8 cellular contexts compared by ENCODE assay signal in genomic region chr16:29925173-29925804, GRCh38. TPM values are rescaled to one million over a fixed set of nuclear protein-coding genes. Genes with fewer than 3 reads are reported as not detected.
DNase-seq lines count a peak whose midpoint lies in the region; ATAC-seq and TF ChIP-seq lines count a peak whose summit lies in the region.

No MANE protein-coding gene starts in this region.

- H3K4me1 ChIP-seq in A673 (ENCODE audit: insufficient read depth, low read length, poor library complexity, severe bottlenecking) (peaks cover 15% of the 10 kb centered on the region), HCT116 (ENCODE audit: control insufficient read depth in 1 of 2, insufficient read depth in 2 of 2, low read length in 2 of 2) (peaks cover 12 to 23% of the 10 kb centered on the region in 2 experiments), adipocyte (ENCODE audit: control insufficient read depth, insufficient read depth, low read length) (peaks cover 16% of the 10 kb centered on the region), suprapubic skin (peaks cover 27% of the 10 kb centered on the region), foreskin keratinocyte (no peaks in the 10 kb centered on the region)

- H3K9ac ChIP-seq in HCT116 (ENCODE audit: low read length) (peak overlapping the region; percentile 89), adipocyte (ENCODE audit: low read length) (peak overlapping the region; percentile 89)

- RAD21 ChIA-PET in HCT116 (lab: Charles Lee; ENCODE audit: low non-redundant PET in 1 of 2, low total read pairs in 2 of 2, uncharacterized antibody in 2 of 2, unreplicated experiment in 2 of 2): interaction anchor here in 1 of 2 experiments (0.6 to 1.3 kb wide), 2 partner anchors 48 to 236 kb away, joined by 3 read pairs; no protein-coding TSS in a partner anchor

- H3K27ac ChIP-seq in A673 (ENCODE audit: low read depth, low read length, poor library complexity, severe bottlenecking) (peak overlapping the region; percentile 84), HCT116 (ENCODE audit: low read depth, low read length) (peak overlapping the region; percentile 78), suprapubic skin (peak overlapping the region; percentile 87), foreskin keratinocyte (no peak overlapping the region)

- H3K27me3 ChIP-seq in A673 (replicated peaks; ENCODE audit: insufficient read depth, low read depth, low read length, poor library complexity): no peaks in the 10 kb centered on the region
- no peaks in the 10 kb centered on the region for H3K27me3 ChIP-seq in HCT116 (ENCODE audit: insufficient read depth, low read length)
- H3K27me3 ChIP-seq in adipocyte (replicated peaks; ENCODE audit: control insufficient read depth, insufficient read depth, low read length): no peaks in the 10 kb centered on the region
- H3K27me3 ChIP-seq in suprapubic skin: no peaks in the 10 kb centered on the region
- no peaks in the 10 kb centered on the region for H3K27me3 ChIP-seq in foreskin keratinocyte

- CTCF ChIA-PET in A673 (lab: Charles Lee) (no interaction called here), HCT116 (lab: Charles Lee) (interaction anchor here (0.7 to 1.1 kb wide), 2 partner anchors 9 to 48 kb away, joined by 3 read pairs; partner anchors contain the start of gene TAOK2)

- no peak for TF ChIP-seq EP300 in suprapubic skin (IDR thresholded peaks at IDR 0.05)

- POLR2A ChIA-PET in A673 (lab: Charles Lee; ENCODE audit: low non-redundant PET): interaction anchor here (0.5 to 0.6 kb wide), 2 partner anchors 26 to 311 kb away, joined by 3 to 5 read pairs; no protein-coding TSS in a partner anchor
- POLR2A ChIA-PET in HCT116 (lab: Charles Lee): interaction anchor here (0.6 to 2.5 kb wide), 5 partner anchors 11 to 725 kb away, joined by 3 to 9 read pairs (median 7); partner anchors contain the start of genes ASPHD1, PRR14 and SEZ6L2

- DNase-seq in A673 (ENCODE audit: low spot score) (no peak), HCT116 (ENCODE audit: low read depth, low spot score) (no peak), adipocyte (ENCODE audit: low read depth) (peak; percentile 35), left kidney (ENCODE audit: low read depth, low spot score) (peak; percentile 16), suprapubic skin (ENCODE audit: low spot score in 2 of 2) (no peak), foreskin keratinocyte (no peak), DMS 273 treated with DMSO at 0.1 percent for 48 hours (lab: John Stamatoyannopoulos, UW) (no peak), DMS79 treated with DMSO at 0.1 percent for 48 hours (lab: John Stamatoyannopoulos, UW) (no peak)

- TF ChIP-seq CTCF in A673 (conservative IDR thresholded peaks at IDR 0.05; ENCODE audit: low read depth, low read length) (no peak), HCT116 (IDR thresholded peaks at IDR 0.05 in 2 of 3, conservative IDR thresholded peaks at IDR 0.05 in 1 of 3; ENCODE audit: borderline replicate concordance in 1 of 3, insufficient read depth in 1 of 3, low read depth in 2 of 3, low read length in 2 of 3) (no peak), suprapubic skin (IDR thresholded peaks at IDR 0.05) (no peak), foreskin keratinocyte (conservative IDR thresholded peaks at IDR 0.05) (no peak)

- H4K20me1 ChIP-seq in HCT116 (ENCODE audit: insufficient read depth): no peaks in the 10 kb centered on the region

- BruUV-seq in A673 (replicated peaks; lab: Mats Ljungman, UMichigan) (no TSS peak), HCT116 (replicated peaks; lab: Mats Ljungman, UMichigan) (no TSS peak)

- no peak overlapping the region for H2AFZ ChIP-seq in HCT116 (ENCODE audit: low read depth, low read length, poor library complexity, severe bottlenecking)

- intact Hi-C loops in A673 (cut with micrococcal nuclease; ENCODE audit: unreplicated experiment) (loop anchor here (5.0 kb wide), 1 partner anchor 47 kb away; the partner anchor contains the start of gene TAOK2), HCT116 (cut with micrococcal nuclease) (loop anchor here (5.0 kb wide), 1 partner anchor 47 kb away; the partner anchor contains the start of gene TAOK2)

- H3K4me2 ChIP-seq in HCT116 (ENCODE audit: low read length): peak overlapping the region; percentile 99

- no peaks in the 10 kb centered on the region for H3K9me2 ChIP-seq in HCT116 (ENCODE audit: insufficient read depth)

- H3K9me3 ChIP-seq in A673 (ENCODE audit: low read depth, low read length, poor library complexity, severe bottlenecking) (no peaks in the 10 kb centered on the region), HCT116 (ENCODE audit: control insufficient read depth in 1 of 2, insufficient read depth in 1 of 2, low read depth in 1 of 2, low read length in 2 of 2) (no peaks in the 10 kb centered on the region), adipocyte (ENCODE audit: control insufficient read depth, low read length) (no peaks in the 10 kb centered on the region), suprapubic skin (no peaks in the 10 kb centered on the region)

- H3K4me3 ChIP-seq in A673 (ENCODE audit: low read depth, low read length, poor library complexity, severe bottlenecking) (peak overlapping the region; percentile 97), HCT116 (replicated peaks in 1 of 2; ENCODE audit: low read depth in 1 of 2, low read length in 2 of 2) (peak overlapping the region; percentile 60 to 92), adipocyte (ENCODE audit: low read length) (peak overlapping the region; percentile 76), suprapubic skin (peak overlapping the region; percentile 96)

- WGBS in suprapubic skin: under 1% methylated on average over 14 of the region's 14 CpGs

- peaks cover 4% of the 10 kb centered on the region for H3K36me3 ChIP-seq in A673 (ENCODE audit: insufficient read depth, low read length, poor library complexity, severe bottlenecking)
- peaks cover 18 to 21% of the 10 kb centered on the region in 2 experiments; a peak in 3 of 4 replicates for H3K36me3 ChIP-seq in HCT116 (ENCODE audit: control insufficient read depth in 1 of 2, insufficient read depth in 2 of 2, low read length in 2 of 2)
- H3K36me3 ChIP-seq in adipocyte (ENCODE audit: control insufficient read depth, insufficient read depth, low read length, severe bottlenecking): peaks cover 23% of the 10 kb centered on the region
- peaks cover 23% of the 10 kb centered on the region for H3K36me3 ChIP-seq in suprapubic skin

- TF ChIP-seq RAD21 in HCT116 (IDR thresholded peaks at IDR 0.05; ENCODE audit: low read depth): no peak

- TF ChIP-seq POLR2A in HCT116 (IDR thresholded peaks at IDR 0.05; ENCODE audit: borderline replicate concordance, extremely low read depth, insufficient read depth, insufficient read length) (no peak), suprapubic skin (IDR thresholded peaks at IDR 0.05) (no peak)

- ATAC-seq in HCT116: peak; percentile 25
- ATAC-seq in foreskin keratinocyte: no peak

- H3K79me2 ChIP-seq in HCT116 (ENCODE audit: insufficient read depth, low read length): peaks cover 46% of the 10 kb centered on the region

TF ChIP-seq in HCT116, 20 proteins besides CTCF, POLR2A, EP300 and RAD21:
- TF ChIP-seq JUND (IDR thresholded peaks at IDR 0.05) (no peak), CEBPB (IDR thresholded peaks at IDR 0.05; ENCODE audit: low read depth) (no peak)
TF ChIP-seq in HCT116: peak in this region for 0.

RNA-seq across cellular contexts. Expression of gene KCTD13, which starts 0.7 kb away (rescaled TPM):
- total RNA-seq in A673 (2021) (32.4 and 33.3 TPM in 2 replicates), HCT116 (2021; ENCODE audit: unreplicated experiment) (40.7 TPM), suprapubic skin (10 to 100 TPM; 20.3 to 43.9 (median 32.0) TPM), foreskin keratinocyte (7.0 and 7.2 TPM in 2 replicates)
- polyA plus RNA-seq in HCT116 (2012): 29.9 and 35.3 TPM in 2 replicates
- 7.5 and 8.0 TPM in 2 replicates for polyA plus RNA-seq in foreskin keratinocyte

RNA-seq across cellular contexts. Expression of gene ASPHD1, which starts 25.0 kb away (rescaled TPM):
- total RNA-seq in A673 (2021) (2.0 and 2.5 TPM in 2 replicates), HCT116 (2021; ENCODE audit: unreplicated experiment) (18.4 TPM), suprapubic skin (under 1 TPM in 1 of 4 donors, not detected in 3; 0.34 TPM), foreskin keratinocyte (2.1 and 2.4 TPM in 2 replicates)
- polyA plus RNA-seq in HCT116 (2012): 15.2 and 15.5 TPM in 2 replicates
- polyA plus RNA-seq in foreskin keratinocyte: 4.4 and 5.1 TPM in 2 replicates

RNA-seq across cellular contexts. Expression of gene SEZ6L2, which starts 25.9 kb away (rescaled TPM):
- total RNA-seq in A673 (2021) (7.0 and 9.1 TPM in 2 replicates), HCT116 (2021; ENCODE audit: unreplicated experiment) (49.3 TPM), suprapubic skin (1 to 10 TPM in 3 of 4 donors, under 1 TPM in 1; 0.98 to 2.9 (median 1.2) TPM), foreskin keratinocyte (2.0 and 2.6 TPM in 2 replicates)
- polyA plus RNA-seq in HCT116 (2012): 62.9 and 68.9 TPM in 2 replicates
- polyA plus RNA-seq in foreskin keratinocyte: 2.4 and 2.7 TPM in 2 replicates

RNA-seq across cellular contexts. Expression of gene TMEM219, which starts 36.6 kb away (rescaled TPM):
- 48.3 and 52.7 TPM in 2 replicates for total RNA-seq in A673 (2021)
- total RNA-seq in HCT116 (2021; ENCODE audit: unreplicated experiment): 75.5 TPM
- 93.1 and 99.3 TPM in 2 replicates for polyA plus RNA-seq in HCT116 (2012)
- 100 to 1,000 TPM in 3 of 4 donors, 10 to 100 TPM in 1; 78.0 to 109 (median 106) TPM for total RNA-seq in suprapubic skin
- total RNA-seq in foreskin keratinocyte: 74.1 and 86.6 TPM in 2 replicates
- polyA plus RNA-seq in foreskin keratinocyte: 104 and 119 TPM in 2 replicates

RNA-seq across cellular contexts. Expression of gene TAOK2, which starts 48.4 kb away (rescaled TPM):
- 49.9 and 50.2 TPM in 2 replicates for total RNA-seq in A673 (2021)
- 56.7 TPM for total RNA-seq in HCT116 (2021; ENCODE audit: unreplicated experiment)
- polyA plus RNA-seq in HCT116 (2012): 24.9 and 28.7 TPM in 2 replicates
- total RNA-seq in suprapubic skin: 10 to 100 TPM; 29.1 to 54.4 (median 39.1) TPM
- total RNA-seq in foreskin keratinocyte: 26.5 and 27.5 TPM in 2 replicates
- polyA plus RNA-seq in foreskin keratinocyte: 13.8 and 14.3 TPM in 2 replicates

Comparison
In these comparisons a context has a peak if more than half of its experiments do, and no peak if none do; other contexts are left out.
1. DNase-seq: peak in adipocyte (single experiment) and left kidney (single experiment); none in A673 (single experiment), HCT116 (single experiment), suprapubic skin (0 of 2), foreskin keratinocyte (0 of 2), DMS 273 treated with DMSO at 0.1 percent for 48 hours (single experiment) and DMS79 treated with DMSO at 0.1 percent for 48 hours (single experiment).
2. Peak in every context shown above with its lines, with median percentiles within 50 percentile points of each other: H3K4me3 ChIP-seq.